Comparison of ENCODE assay signal across 9 cellular contexts in the genomic region with DNA sequence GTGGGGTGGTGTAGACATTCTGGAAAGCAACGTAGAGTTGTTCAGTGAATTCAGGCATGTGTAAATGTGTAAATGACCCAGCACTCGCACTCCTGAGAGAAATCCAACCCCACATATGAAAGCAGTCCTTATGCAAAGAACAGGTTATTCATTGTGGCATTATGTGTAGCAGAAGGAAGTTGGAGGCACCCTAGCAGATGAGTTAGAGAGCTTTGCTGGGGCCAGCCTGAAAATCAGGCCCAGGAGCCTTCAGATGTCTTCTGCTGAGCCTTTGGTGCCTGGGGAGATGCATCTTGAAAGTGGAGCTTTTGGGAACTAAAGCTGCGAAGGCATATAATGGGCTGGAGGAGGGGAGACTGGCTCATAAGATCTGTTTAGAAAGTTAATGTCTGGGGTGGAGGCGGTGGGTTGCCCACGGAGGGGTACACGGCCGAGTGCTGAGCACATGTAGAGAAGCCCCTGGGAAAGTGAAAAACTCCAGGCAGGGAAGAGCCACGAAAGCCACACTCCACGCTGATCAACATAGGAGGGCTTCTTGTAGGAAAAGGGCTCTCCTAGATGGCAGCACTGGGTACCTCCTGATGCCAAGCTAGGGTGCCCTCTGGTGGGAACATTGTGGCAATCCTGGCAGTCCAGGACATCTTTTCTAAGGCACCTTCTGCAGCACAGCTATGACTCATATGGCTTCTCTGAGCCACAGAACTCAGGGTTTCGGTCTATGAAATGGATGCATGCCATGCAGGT. TPM values are rescaled to one million over a fixed set of nuclear protein-coding genes. Genes with fewer than 3 reads are reported as not detected.
DNase-seq lines count a peak whose midpoint lies in the region; ATAC-seq, FAIRE-seq and TF ChIP-seq lines count a peak whose summit lies in the region.
"Had no signal": no experiment of that assay in that cellular context is flagged by ENCODE, and none has a peak within 500 bp of the region (broad histone marks: within the 10 kb centered on the region; RNA-seq: fewer than 3 reads in every experiment).

No MANE protein-coding gene starts in this region.

- H3K27me3 ChIP-seq in adrenal gland = peaks cover 4% of the 10 kb centered on the region

- H3K36me3 ChIP-seq in adrenal gland (replicated peaks in 1 of 2) = no peaks in the 10 kb centered on the region

- no peak for TF ChIP-seq POLR2A in GM12891 (IDR thresholded peaks at IDR 0.05; ENCODE audit: low read depth, low read length)
- TF ChIP-seq POLR2A in adrenal gland (IDR thresholded peaks at IDR 0.05) = no peak

- intact Hi-C loops in adrenal gland (cut with DNase I) (loop anchor here (2.0 to 10.0 kb wide), 4 partner anchors 95 to 172 kb away; a partner anchor contains a TSS), left ventricle myocardium superior (cut with micrococcal nuclease) (loop anchor here (5.0 kb wide), 1 partner anchor 170 kb away; no protein-coding TSS in a partner anchor), sciatic nerve (cut with DNase I) (loop anchor here (1.0 to 10.0 kb wide), 2 partner anchors 44 to 172 kb away; no protein-coding TSS in a partner anchor)

- ATAC-seq in HG02798 (IDR thresholded peaks at IDR 0.05; ENCODE audit: poor library complexity, unreplicated experiment) (peak; percentile 89), left ventricle myocardium superior (peak; percentile 96), sciatic nerve (peak; percentile 74), GM19328 (IDR thresholded peaks at IDR 0.05; ENCODE audit: unreplicated experiment) (no peak)

- H3K9me3 ChIP-seq in adrenal gland (replicated peaks in 1 of 3) = no peaks in the 10 kb centered on the region

- no peaks in the 10 kb centered on the region for H3K4me1 ChIP-seq in adrenal gland (replicated peaks in 1 of 2)

- peak; percentile 69 for DNase-seq in GM12891 (ENCODE audit: insufficient read length, low spot score)
- DNase-seq in NCI-H1436 (lab: John Stamatoyannopoulos, UW) = peak; percentile 85
- peak; percentile 97 for DNase-seq in SW480 (ENCODE audit: low spot score)
- peak; percentile 77 to 93 (median 87) for DNase-seq in adrenal gland
- peak; percentile 58 for DNase-seq in left ventricle myocardium superior
- DNase-seq in sciatic nerve (ENCODE audit: low spot score) = peak; percentile 74

- WGBS in adrenal gland, 4 donors = 37 to 41% (median 38%) methylated on average over 9 to 10 of the region's 10 CpGs

- TF ChIP-seq CTCF in adrenal gland (IDR thresholded peaks at IDR 0.05) = peak; percentile 53 to 83 (median 77)

- FAIRE-seq in GM12891 (lab: Jason Lieb, UNC) = peak; percentile 96

- H3K27ac ChIP-seq in adrenal gland = no peak overlapping the region

- no peak overlapping the region for H3K4me3 ChIP-seq in adrenal gland

TF ChIP-seq in GM12891, 5 proteins besides CTCF, POLR2A, EP300 and RAD21:
- TF ChIP-seq PAX5 (IDR thresholded peaks at IDR 0.05; ENCODE audit: insufficient read depth, low read length, severe bottlenecking) (no peak), POU2F2 (IDR thresholded peaks at IDR 0.05; ENCODE audit: low read depth, low read length) (no peak), POLR2AphosphoS5 (IDR thresholded peaks at IDR 0.05; ENCODE audit: low read depth, low read length) (no peak), SPI1 (IDR thresholded peaks at IDR 0.05; ENCODE audit: low read depth, low read length) (no peak), TAF1 (IDR thresholded peaks at IDR 0.05; ENCODE audit: low read depth, low read length) (no peak)
TF ChIP-seq in GM12891: peak in this region for 0.

RNA-seq across cellular contexts. Expression of a gene that starts 6.1 kb away (rescaled TPM):
- not detected for polyA plus RNA-seq in GM12891 (2012; ENCODE audit: low read depth, missing spikeins)
- total RNA-seq in adrenal gland (not detected), left ventricle myocardium superior (not detected), sciatic nerve (not detected)
- polyA plus RNA-seq in adrenal gland = not detected
- total RNA-seq: temporal lobe had no signal

RNA-seq across cellular contexts. Expression of a gene that starts 35.9 kb away (rescaled TPM):
- 0.06 TPM for polyA plus RNA-seq in GM12891 (2012; ENCODE audit: low read depth, missing spikeins)
- total RNA-seq in adrenal gland (under 1 TPM in 2 of 8 donors, not detected in 6; 0.25 to 0.42 TPM), left ventricle myocardium superior (not detected), sciatic nerve (not detected)
- not detected for polyA plus RNA-seq in adrenal gland
- total RNA-seq: temporal lobe had no signal

RNA-seq across cellular contexts. Expression of a gene that starts 40.0 kb away (rescaled TPM):
- polyA plus RNA-seq in GM12891 (2012; ENCODE audit: low read depth, missing spikeins) = 0.08 TPM
- not detected for total RNA-seq in adrenal gland
- not detected for polyA plus RNA-seq in adrenal gland
- total RNA-seq in left ventricle myocardium superior = not detected
- not detected for total RNA-seq in sciatic nerve
- total RNA-seq: temporal lobe had no signal

RNA-seq across cellular contexts. Expression of a gene that starts 52.8 kb away (rescaled TPM):
- polyA plus RNA-seq in GM12891 (2012; ENCODE audit: low read depth, missing spikeins) = 0.41 TPM
- 1 to 10 TPM in 5 of 8 donors, under 1 TPM in 3; 0.69 to 6.2 (median 1.4) TPM for total RNA-seq in adrenal gland
- 1 to 10 TPM in 1 of 3 donors, under 1 TPM in 1, not detected in 1; 0.61 to 1.4 TPM for polyA plus RNA-seq in adrenal gland
- not detected for total RNA-seq in left ventricle myocardium superior
- total RNA-seq in sciatic nerve = 0.45 TPM

RNA-seq across cellular contexts. Expression of a gene that starts 58.2 kb away (rescaled TPM):
- not detected for polyA plus RNA-seq in GM12891 (2012; ENCODE audit: low read depth, missing spikeins)
- total RNA-seq in adrenal gland = not detected
- not detected for polyA plus RNA-seq in adrenal gland
- total RNA-seq in left ventricle myocardium superior = not detected
- not detected for total RNA-seq in sciatic nerve
- total RNA-seq: temporal lobe had no signal
